ENCODE assay signal across 23 cellular contexts in the genomic region with DNA sequence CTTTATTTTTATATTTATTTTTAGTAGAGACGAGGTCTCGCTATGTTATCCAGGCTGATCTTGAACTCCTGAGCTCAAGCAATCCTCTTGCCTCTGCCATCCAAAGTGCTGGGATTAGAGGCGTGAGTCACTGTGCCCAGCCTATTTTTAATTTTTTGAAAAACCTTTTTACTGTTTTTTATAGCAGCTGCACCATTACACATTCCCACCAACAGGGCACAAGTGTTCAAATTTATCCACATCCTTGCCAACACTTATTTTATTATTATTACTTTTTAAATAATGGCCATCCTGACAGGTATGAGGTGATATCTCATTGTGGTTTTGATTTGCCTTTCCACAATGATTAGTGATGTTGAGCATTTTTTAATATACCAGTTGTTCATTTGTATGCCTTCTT. TPM values are rescaled to one million over a fixed set of nuclear protein-coding genes. Genes with fewer than 3 reads are reported as not detected.
"Had no signal": no experiment of that assay in that cellular context is flagged by ENCODE, and none has a peak within 500 bp of the region (broad histone marks: within the 10 kb centered on the region; RNA-seq: fewer than 3 reads in every experiment).

No MANE protein-coding gene starts in this region.

- H3K27me3 Mint-ChIP-seq: activated naive CD8-positive, alpha-beta T cell treated with anti-CD3 and anti-CD28 coated beads, Interleukin-2, amount 50 U/mL, for 24 hours had no signal

- H3K9me3 ChIP-seq: ascending aorta, neutrophil, thyroid gland had no signal

- H3K36me3 Mint-ChIP-seq: stimulated activated naive B cell treated with anti-CD40 and anti-IgM and Interleukin-4, amounts not matched to agents 10 μg/mL and 1 μg/mL and 100 μg/mL, for 72 hours had no signal

- ATAC-seq: activated naive CD8-positive, alpha-beta T cell treated with anti-CD3 and anti-CD28 coated beads, Interleukin-2, amount 50 U/mL, for 24 hours; heart right ventricle; left cardiac atrium; lower lobe of right lung; naive thymus-derived CD4-positive, alpha-beta T cell; stimulated activated naive B cell treated with anti-CD40 and anti-IgM and Interleukin-4, amounts not matched to agents 10 μg/mL and 1 μg/mL and 100 μg/mL, for 72 hours had no signal

- H3K27ac Mint-ChIP-seq: activated CD4-positive, alpha-beta T cell treated with anti-CD3 and anti-CD28 coated beads, Interleukin-2, amount 10 ng/mL, durations not matched to agents 7 days and 5 days; activated naive CD8-positive, alpha-beta T cell treated with anti-CD3 and anti-CD28 coated beads, Interleukin-2, amount 50 U/mL, for 24 hours; activated T-helper 1 cell treated with anti-CD3 and anti-CD28 coated beads, Interleukin-12 subunit alpha, Interleukin-12 subunit beta, Interleukin-2, Interleukin-4 antibody, amounts not matched to agents 30 ng/mL and 10 ng/mL and 1 ng/mL, durations not matched to agents 14 hours and 24 hours and 36 hours; naive thymus-derived CD4-positive, alpha-beta T cell; stimulated activated naive B cell treated with anti-CD40 and anti-IgM and Interleukin-4, amounts not matched to agents 10 μg/mL and 1 μg/mL and 100 μg/mL, for 72 hours had no signal

- H3K4me3 ChIP-seq: ascending aorta, esophagus squamous epithelium, heart right ventricle, lower lobe of right lung, thyroid gland had no signal

- H3K4me1 ChIP-seq: ascending aorta, esophagus squamous epithelium, heart right ventricle, lower lobe of right lung, thyroid gland had no signal

- H3K4me1 Mint-ChIP-seq: activated CD4-positive, alpha-beta T cell treated with anti-CD3 and anti-CD28 coated beads, Interleukin-2, amount 10 ng/mL, durations not matched to agents 7 days and 5 days; activated naive CD8-positive, alpha-beta T cell treated with anti-CD3 and anti-CD28 coated beads, Interleukin-2, amount 50 U/mL, for 24 hours; stimulated activated naive B cell treated with anti-CD40 and anti-IgM and Interleukin-4, amounts not matched to agents 10 μg/mL and 1 μg/mL and 100 μg/mL, for 72 hours had no signal

- H3K27me3 ChIP-seq: ascending aorta, esophagus squamous epithelium, heart right ventricle, thyroid gland had no signal

- H3K27ac ChIP-seq: ascending aorta, esophagus squamous epithelium, heart right ventricle, lower lobe of right lung, neutrophil, thyroid gland had no signal

- H3K9me3 Mint-ChIP-seq: activated T-helper 1 cell treated with anti-CD3 and anti-CD28 coated beads, Interleukin-12 subunit alpha, Interleukin-12 subunit beta, Interleukin-2, Interleukin-4 antibody, amounts not matched to agents 30 ng/mL and 10 ng/mL and 1 ng/mL, durations not matched to agents 14 hours and 24 hours and 36 hours had no signal

- DNase-seq: activated CD4-positive, alpha-beta T cell treated with anti-CD3 and anti-CD28 coated beads, Interleukin-2, amount 10 ng/mL, durations not matched to agents 7 days and 5 days; activated CD4-positive, CD25-positive, alpha-beta regulatory T cell; activated CD8-positive, alpha-beta memory T cell treated with anti-CD3 and anti-CD28 coated beads for 24 hours; activated naive CD4-positive, alpha-beta T cell treated with Interleukin-2 at 50 U/mL for 16 hours; activated naive CD8-positive, alpha-beta T cell treated with anti-CD3 and anti-CD28 coated beads, Interleukin-2, amount 50 U/mL, for 24 hours; esophagus squamous epithelium; heart right ventricle; left cardiac atrium; lower lobe of right lung; naive thymus-derived CD4-positive, alpha-beta T cell; retina; stimulated activated CD4-positive, alpha-beta T cell treated with anti-CD3 and anti-CD28 coated beads, Interleukin-15, amount 100 ng/mL, for 24 hours; stimulated activated CD4-positive, alpha-beta T cell treated with anti-CD3 and anti-CD28 coated beads, Interleukin-4, amount 100 ng/mL, for 1 hour; stimulated activated naive B cell treated with anti-CD40 and anti-IgM and Interleukin-4, amounts not matched to agents 10 μg/mL and 1 μg/mL and 100 μg/mL, for 72 hours; SW 1271; thyroid gland had no signal

- H3K4me3 Mint-ChIP-seq: activated CD4-positive, alpha-beta T cell treated with anti-CD3 and anti-CD28 coated beads, Interleukin-2, amount 10 ng/mL, durations not matched to agents 7 days and 5 days; activated naive CD8-positive, alpha-beta T cell treated with anti-CD3 and anti-CD28 coated beads, Interleukin-2, amount 50 U/mL, for 24 hours; activated T-helper 1 cell treated with anti-CD3 and anti-CD28 coated beads, Interleukin-12 subunit alpha, Interleukin-12 subunit beta, Interleukin-2, Interleukin-4 antibody, amounts not matched to agents 30 ng/mL and 10 ng/mL and 1 ng/mL, durations not matched to agents 14 hours and 24 hours and 36 hours; naive thymus-derived CD4-positive, alpha-beta T cell; stimulated activated naive B cell treated with anti-CD40 and anti-IgM and Interleukin-4, amounts not matched to agents 10 μg/mL and 1 μg/mL and 100 μg/mL, for 72 hours had no signal

- H3K36me3 ChIP-seq: ascending aorta, esophagus squamous epithelium, heart right ventricle, lower lobe of right lung, neutrophil, thyroid gland had no signal

RNA-seq across cellular contexts. Expression of a gene that starts 42.5 kb away (rescaled TPM):
- total RNA-seq: activated T-helper 1 cell treated with anti-CD3 and anti-CD28 coated beads, Interleukin-12 subunit alpha, Interleukin-12 subunit beta, Interleukin-2, Interleukin-4 antibody, amounts not matched to agents 30 ng/mL and 10 ng/mL and 1 ng/mL, durations not matched to agents 14 hours and 24 hours and 36 hours; ascending aorta; bronchial epithelial cell; esophagus squamous epithelium; lower lobe of right lung had no signal

RNA-seq across cellular contexts. Expression of a gene that starts 47.7 kb away (rescaled TPM):
- total RNA-seq: activated CD4-positive, alpha-beta T cell treated with anti-CD3 and anti-CD28 coated beads, Interleukin-2, amount 10 ng/mL, durations not matched to agents 7 days and 5 days; activated T-helper 1 cell treated with anti-CD3 and anti-CD28 coated beads, Interleukin-12 subunit alpha, Interleukin-12 subunit beta, Interleukin-2, Interleukin-4 antibody, amounts not matched to agents 30 ng/mL and 10 ng/mL and 1 ng/mL, durations not matched to agents 14 hours and 24 hours and 36 hours; ascending aorta; frontal cortex; skeletal muscle tissue; T-helper 2 cell treated with Interferon-gamma antibody and Interleukin-4, amounts not matched to agents 100 ng/mL and 5 ng/mL, for 36 hours; thyroid gland had no signal
- polyA plus RNA-seq: naive thymus-derived CD4-positive, alpha-beta T cell had no signal
